17 cellular contexts compared by ENCODE assay signal in the genomic region with DNA sequence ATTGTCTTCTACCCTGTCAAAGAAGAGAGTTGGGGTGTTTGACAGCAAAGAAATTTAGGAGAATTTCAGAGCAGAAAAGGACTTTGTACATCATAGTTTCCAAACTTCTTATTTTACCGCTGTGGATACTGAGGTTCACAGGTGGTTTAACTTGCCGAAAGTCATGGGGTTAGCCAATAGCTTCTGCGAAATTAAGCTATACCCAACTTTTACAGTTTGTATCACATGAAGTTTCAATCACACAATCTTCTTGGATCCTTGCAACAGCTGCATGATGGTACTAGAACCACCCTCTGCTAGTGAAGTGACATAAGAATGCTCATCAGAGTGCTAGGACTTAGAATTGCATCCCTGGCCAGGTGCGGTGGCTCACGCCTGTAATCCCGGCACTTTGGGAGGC.
"Had no signal": no experiment of that assay in that cellular context is flagged by ENCODE, and none has a peak within 500 bp of the region (broad histone marks: within the 10 kb centered on the region; RNA-seq: fewer than 3 reads in every experiment).

No MANE protein-coding gene starts in this region.

- H3K27ac Mint-ChIP-seq: mesothelial cell of epicardium had no signal

- H3K36me3 ChIP-seq: esophagus muscularis mucosa, gastroesophageal sphincter, left lung, lower lobe of right lung had no signal

- H3K4me3 Mint-ChIP-seq: mesothelial cell of epicardium had no signal

- H3K4me3 ChIP-seq: coronary artery, dorsolateral prefrontal cortex, esophagus muscularis mucosa, gastroesophageal sphincter, heart left ventricle, hepatocyte, left lung, lower lobe of right lung, mucosa of descending colon had no signal

- H3K4me1 ChIP-seq: lower lobe of right lung had no signal

- H3K4me1 Mint-ChIP-seq: mesothelial cell of epicardium had no signal

- H3K9me3 ChIP-seq: gastroesophageal sphincter, left lung, lower lobe of right lung, mucosa of descending colon had no signal

- H3K27me3 ChIP-seq: esophagus muscularis mucosa, foreskin keratinocyte, gastroesophageal sphincter, heart left ventricle, hepatocyte, left lung had no signal

- H3K36me3 Mint-ChIP-seq: mesothelial cell of epicardium had no signal

- H3K27ac ChIP-seq: coronary artery, dorsolateral prefrontal cortex, esophagus muscularis mucosa, foreskin keratinocyte, gastroesophageal sphincter, heart left ventricle, hepatocyte, left lung, lower lobe of right lung had no signal

- ATAC-seq: foreskin keratinocyte, gastroesophageal sphincter, heart left ventricle, left lung, left ventricle myocardium superior, lower lobe of right lung, mucosa of descending colon had no signal

- DNase-seq: dermis blood vessel endothelial cell; dorsolateral prefrontal cortex; effector CD4-positive, alpha-beta T cell; effector memory CD4-positive, alpha-beta T cell; foreskin keratinocyte; heart left ventricle; left cardiac atrium; left lung; left ventricle myocardium superior; lower lobe of right lung; mesenchymal stem cell; mucosa of descending colon had no signal
